Comparison of ENCODE assay signal across 7 cellular contexts in genomic region chr12:6942331-6942665, GRCh38. TPM values are rescaled to one million over a fixed set of nuclear protein-coding genes. Genes with fewer than 3 reads are reported as not detected.
DNase-seq lines count a peak whose midpoint lies in the region; ATAC-seq and TF ChIP-seq lines count a peak whose summit lies in the region.
"Had no signal": no experiment of that assay in that cellular context is flagged by ENCODE, and none has a peak within 500 bp of the region (broad histone marks: within the 10 kb centered on the region; RNA-seq: fewer than 3 reads in every experiment).

No MANE protein-coding gene starts in this region.

- H3K36me3 Mint-ChIP-seq in IgD-negative memory B cell = peaks cover 2% of the 10 kb centered on the region
- peaks cover 21% of the 10 kb centered on the region for H3K36me3 Mint-ChIP-seq in progenitor cell of endocrine pancreas (ENCODE audit: insufficient read depth)

- peaks cover 52% of the 10 kb centered on the region for H3K4me1 ChIP-seq in body of pancreas

- ATAC-seq in body of pancreas (no peak), GM21360 (IDR thresholded peaks at IDR 0.05; ENCODE audit: unreplicated experiment) (no peak)

- no peaks in the 10 kb centered on the region for H3K9me3 Mint-ChIP-seq in IgD-negative memory B cell
- no peaks in the 10 kb centered on the region for H3K9me3 Mint-ChIP-seq in progenitor cell of endocrine pancreas (ENCODE audit: low read depth)

- WGBS in body of pancreas, 2 donors = 79 to 92% methylated on average over 11 of the region's 11 CpGs

- intact Hi-C loops in body of pancreas (cut with DNase I) = no loop called here

- no peak for TF ChIP-seq POLR2A in body of pancreas (IDR thresholded peaks at IDR 0.05)

- H3K27ac Mint-ChIP-seq in IgD-negative memory B cell (peak overlapping the region; percentile 37 to 95 (median 86)), progenitor cell of endocrine pancreas (peak overlapping the region; percentile 100)

- H3K4me3 ChIP-seq in body of pancreas = no peak overlapping the region

- H3K9me3 ChIP-seq in body of pancreas = no peaks in the 10 kb centered on the region

- H3K4me1 Mint-ChIP-seq in IgD-negative memory B cell = peaks cover 21 to 36% (median 31%) of the 10 kb centered on the region in 3 donors
- peaks cover 44% of the 10 kb centered on the region for H3K4me1 Mint-ChIP-seq in progenitor cell of endocrine pancreas (ENCODE audit: low read depth)

- no peaks in the 10 kb centered on the region for H3K36me3 ChIP-seq in body of pancreas (replicated peaks in 1 of 2; ENCODE audit: insufficient read depth in 1 of 2, low read depth in 2 of 2)

- H3K4me3 Mint-ChIP-seq in IgD-negative memory B cell (peak overlapping the region in 1 of 4 donors; percentile 61), progenitor cell of endocrine pancreas (ENCODE audit: low read depth) (no peak overlapping the region)

- peak overlapping the region in 3 of 4 donors; percentile 89 to 98 (median 96) for H3K27ac ChIP-seq in body of pancreas

- no peaks in the 10 kb centered on the region for H3K27me3 ChIP-seq in body of pancreas

- H3K27me3 Mint-ChIP-seq in IgD-negative memory B cell = no peaks in the 10 kb centered on the region
- no peaks in the 10 kb centered on the region for H3K27me3 Mint-ChIP-seq in progenitor cell of endocrine pancreas

- DNase-seq in body of pancreas (peak in 1 of 4 donors; percentile 35), progenitor cell of endocrine pancreas (ENCODE audit: low spot score, unreplicated experiment) (no peak), GDM1 (lab: John Stamatoyannopoulos, UW) (no peak), NCI-H2029 treated with DMSO at 0.1 percent for 48 hours (lab: John Stamatoyannopoulos, UW) (no peak)
- DNase-seq: KG1 had no signal

- TF ChIP-seq CTCF in body of pancreas (IDR thresholded peaks at IDR 0.05) = no peak
- no peak for TF ChIP-seq CTCF in progenitor cell of endocrine pancreas (IDR thresholded peaks at IDR 0.05; ENCODE audit: unreplicated experiment)

RNA-seq across cellular contexts. Expression of gene RNU7-1, which starts 1.3 kb away (rescaled TPM):
- not detected for polyA plus RNA-seq in IgD-negative memory B cell
- total RNA-seq in body of pancreas = not detected
- total RNA-seq in progenitor cell of endocrine pancreas = not detected in 2 replicates

RNA-seq across cellular contexts. Expression of gene C12orf57, which starts 1.5 kb away (rescaled TPM):
- polyA plus RNA-seq in IgD-negative memory B cell = 141 TPM
- total RNA-seq in body of pancreas (100 to 1,000 TPM; 219 to 302 TPM), progenitor cell of endocrine pancreas (268 and 277 TPM in 2 replicates)

RNA-seq across cellular contexts. Expression of gene PTPN6, which starts 8.9 kb away (rescaled TPM):
- polyA plus RNA-seq in IgD-negative memory B cell = 1,038 TPM
- 10 to 100 TPM; 18.4 to 19.4 TPM for total RNA-seq in body of pancreas
- 65.4 and 70.2 TPM in 2 replicates for total RNA-seq in progenitor cell of endocrine pancreas

RNA-seq across cellular contexts. Expression of gene ATN1, which starts 14.5 kb away (rescaled TPM):
- polyA plus RNA-seq in IgD-negative memory B cell = 1.4 TPM
- total RNA-seq in body of pancreas (10 to 100 TPM; 36.1 to 86.7 TPM), progenitor cell of endocrine pancreas (226 and 250 TPM in 2 replicates)

RNA-seq across cellular contexts. Expression of gene ENO2, which starts 27.9 kb away (rescaled TPM):
- 21.7 TPM for polyA plus RNA-seq in IgD-negative memory B cell
- 10 to 100 TPM in 1 of 2 donors, 1 to 10 TPM in 1; 4.4 to 11.9 TPM for total RNA-seq in body of pancreas
- 77.9 and 79.0 TPM in 2 replicates for total RNA-seq in progenitor cell of endocrine pancreas
